In the genomic region with DNA sequence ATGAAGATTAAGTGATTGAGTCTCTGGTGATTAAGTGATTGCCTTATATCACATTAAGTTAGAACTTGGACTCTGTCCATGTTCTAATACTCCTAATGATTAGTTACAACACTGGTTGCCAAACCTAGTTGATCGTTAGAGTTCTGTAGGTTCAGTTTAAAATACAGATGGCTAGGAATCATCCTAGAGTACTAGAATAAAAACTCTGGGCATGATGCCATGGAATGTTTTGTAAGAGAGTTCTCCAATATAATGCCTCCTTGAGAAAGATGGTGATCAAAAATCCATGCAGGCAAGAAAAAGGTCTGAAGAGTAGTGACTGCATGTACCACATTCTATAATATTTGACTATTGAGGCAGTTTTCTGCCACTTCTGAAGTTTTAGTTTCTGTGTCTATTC, we compare ENCODE assay signal across 20 cellular contexts.
"Had no signal": no experiment of that assay in that cellular context is flagged by ENCODE, and none has a peak within 500 bp of the region (broad histone marks: within the 10 kb centered on the region; RNA-seq: fewer than 3 reads in every experiment).

No MANE protein-coding gene starts in this region.

- DNase-seq: activated CD4-positive, alpha-beta T cell treated with anti-CD3 and anti-CD28 coated beads for 1 hour; activated CD4-positive, alpha-beta T cell treated with anti-CD3 and anti-CD28 coated beads, Interleukin-2, amount 50 U/mL, for 4 hours; activated naive CD4-positive, alpha-beta T cell treated with Interleukin-2 at 50 U/mL for 16 hours; cortex of kidney; effector CD4-positive, alpha-beta T cell; heart right ventricle; naive thymus-derived CD8-positive, alpha-beta T cell; posterior cingulate gyrus; stimulated activated CD4-positive, alpha-beta T cell treated with anti-CD3 and anti-CD28 coated beads, Interleukin-4, amount 100 ng/mL, for 1 hour; stimulated activated naive B cell treated with anti-CD40 and anti-IgM and Interleukin-4, amounts not matched to agents 10 μg/mL and 1 μg/mL and 100 μg/mL, for 72 hours; T-helper 1 cell; T1000; uterus had no signal

- H3K27me3 ChIP-seq: ascending aorta, esophagus muscularis mucosa, heart right ventricle, right atrium auricular region, tibial nerve, uterus had no signal

- H3K36me3 ChIP-seq: ascending aorta, esophagus muscularis mucosa, heart right ventricle, right atrium auricular region, tibial nerve, uterus had no signal

- H3K4me3 ChIP-seq: ascending aorta, esophagus muscularis mucosa, heart right ventricle, right atrium auricular region, tibial nerve, uterus had no signal

- H3K27ac ChIP-seq: ascending aorta, esophagus muscularis mucosa, heart right ventricle, right atrium auricular region, tibial nerve, uterus, VCaP had no signal

- ATAC-seq: activated T-helper 17 cell treated with anti-CD3 and anti-CD28 coated beads, Interleukin-2, amount 50 U/mL, for 72 hours; heart right ventricle; left lobe of liver; naive thymus-derived CD8-positive, alpha-beta T cell; stimulated activated naive B cell treated with anti-CD40 and anti-IgM and Interleukin-4, amounts not matched to agents 10 μg/mL and 1 μg/mL and 100 μg/mL, for 72 hours had no signal

- H3K4me1 ChIP-seq: ascending aorta, esophagus muscularis mucosa, heart right ventricle, right atrium auricular region, tibial nerve, uterus had no signal

- H3K9me3 ChIP-seq: ascending aorta, esophagus muscularis mucosa, uterus had no signal
